2 cellular contexts compared by ENCODE assay signal in genomic region chr4:740656-741282, GRCh38.
TF ChIP-seq lines count a peak whose summit lies in the region.

No MANE protein-coding gene starts in this region.

TF ChIP-seq in IMR-90, 13 proteins besides CTCF, POLR2A, EP300 and RAD21:
- TF ChIP-seq, protein P1, sequence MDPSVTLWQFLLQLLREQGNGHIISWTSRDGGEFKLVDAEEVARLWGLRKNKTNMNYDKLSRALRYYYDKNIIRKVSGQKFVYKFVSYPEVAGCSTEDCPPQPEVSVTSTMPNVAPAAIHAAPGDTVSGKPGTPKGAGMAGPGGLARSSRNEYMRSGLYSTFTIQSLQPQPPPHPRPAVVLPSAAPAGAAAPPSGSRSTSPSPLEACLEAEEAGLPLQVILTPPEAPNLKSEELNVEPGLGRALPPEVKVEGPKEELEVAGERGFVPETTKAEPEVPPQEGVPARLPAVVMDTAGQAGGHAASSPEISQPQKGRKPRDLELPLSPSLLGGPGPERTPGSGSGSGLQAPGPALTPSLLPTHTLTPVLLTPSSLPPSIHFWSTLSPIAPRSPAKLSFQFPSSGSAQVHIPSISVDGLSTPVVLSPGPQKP (IDR thresholded peaks at IDR 0.05; ENCODE audit: borderline replicate concordance, low read depth, low read length): no peak
- TF ChIP-seq CEBPB (IDR thresholded peaks at IDR 0.05; ENCODE audit: low read depth, low read length) (0 out of 2 replicates have a peak, but pooled peaks have one; percentile 19), RFX5 (IDR thresholded peaks at IDR 0.05; ENCODE audit: low read depth, low read length) (no peak), MAFK (IDR thresholded peaks at IDR 0.05; ENCODE audit: low read depth, low read length) (peak; percentile 34)

TF ChIP-seq in K562, 482 proteins besides CTCF, POLR2A, EP300 and RAD21:
- no peak for TF ChIP-seq SMAD2 (IDR thresholded peaks at IDR 0.05; ENCODE audit: low read depth, low read length)
- TF ChIP-seq CBFA2T2 (conservative IDR thresholded peaks at IDR 0.05): no peak
- TF ChIP-seq MEIS2 (IDR thresholded peaks at IDR 0.05; ENCODE audit: partially characterized antibody): no peak
- TF ChIP-seq, protein P2, sequence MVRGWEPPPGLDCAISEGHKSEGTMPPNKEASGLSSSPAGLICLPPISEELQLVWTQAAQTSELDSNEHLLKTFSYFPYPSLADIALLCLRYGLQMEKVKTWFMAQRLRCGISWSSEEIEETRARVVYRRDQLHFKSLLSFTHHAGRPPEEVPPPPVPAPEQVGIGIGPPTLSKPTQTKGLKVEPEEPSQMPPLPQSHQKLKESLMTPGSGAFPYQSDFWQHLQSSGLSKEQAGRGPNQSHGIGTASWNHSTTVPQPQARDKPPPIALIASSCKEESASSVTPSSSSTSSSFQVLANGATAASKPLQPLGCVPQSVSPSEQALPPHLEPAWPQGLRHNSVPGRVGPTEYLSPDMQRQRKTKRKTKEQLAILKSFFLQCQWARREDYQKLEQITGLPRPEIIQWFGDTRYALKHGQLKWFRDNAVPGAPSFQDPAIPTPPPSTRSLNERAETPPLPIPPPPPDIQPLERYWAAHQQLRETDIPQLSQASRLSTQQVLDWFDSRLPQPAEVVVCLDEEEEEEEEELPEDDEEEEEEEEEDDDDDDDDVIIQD (CRISPR knock-in tag; IDR thresholded peaks at IDR 0.05): no peak
- TF ChIP-seq ARHGAP35 (IDR thresholded peaks at IDR 0.05; ENCODE audit: partially characterized antibody): no peak
- no peak for TF ChIP-seq E2F3 (CRISPR knock-in tag; IDR thresholded peaks at IDR 0.05)
- TF ChIP-seq WHSC1 (IDR thresholded peaks at IDR 0.05; ENCODE audit: low read length): no peak
- no peak for TF ChIP-seq PTBP1 (IDR thresholded peaks at IDR 0.05; ENCODE audit: low read depth, low read length)
- TF ChIP-seq PTRF (tag; IDR thresholded peaks at IDR 0.05): no peak
- no peak for TF ChIP-seq PBX2 (CRISPR knock-in tag; IDR thresholded peaks at IDR 0.05; ENCODE audit: low read depth)
- TF ChIP-seq PBX2 (tag; conservative IDR thresholded peaks at IDR 0.05; ENCODE audit: low read depth): no peak
- TF ChIP-seq RNF219 (CRISPR knock-in tag; IDR thresholded peaks at IDR 0.05): no peak
- no peak for TF ChIP-seq ZNF507 (tag; conservative IDR thresholded peaks at IDR 0.05)
- TF ChIP-seq EWSR1 (IDR thresholded peaks at IDR 0.05; ENCODE audit: borderline replicate concordance, low read depth, partially characterized antibody): no peak
- TF ChIP-seq TSC22D4 (tag; IDR thresholded peaks at IDR 0.05): no peak
- no peak for TF ChIP-seq CXXC5 (CRISPR knock-in tag; IDR thresholded peaks at IDR 0.05)
- TF ChIP-seq HNRNPLL (IDR thresholded peaks at IDR 0.05; ENCODE audit: low read depth, low read length, poor library complexity, severe bottlenecking): no peak
- TF ChIP-seq CUX1 (CRISPR knock-in tag; IDR thresholded peaks at IDR 0.05): no peak
- TF ChIP-seq POLR2B (IDR thresholded peaks at IDR 0.05; ENCODE audit: low read depth, partially characterized antibody): no peak
